ENCODE assay signal across 18 cellular contexts in genomic region chr4:150584198-150584593, GRCh38. TPM values are rescaled to one million over a fixed set of nuclear protein-coding genes. Genes with fewer than 3 reads are reported as not detected.
DNase-seq lines count a peak whose midpoint lies in the region; ATAC-seq and TF ChIP-seq lines count a peak whose summit lies in the region.
"Had no signal": no experiment of that assay in that cellular context is flagged by ENCODE, and none has a peak within 500 bp of the region (broad histone marks: within the 10 kb centered on the region; RNA-seq: fewer than 3 reads in every experiment).

No MANE protein-coding gene starts in this region.

- H3K9ac ChIP-seq in neural progenitor cell = no peak overlapping the region

- H3K9me3 Mint-ChIP-seq in glutamatergic neuron (ENCODE audit: unreplicated experiment) = peaks cover 13% of the 10 kb centered on the region
- H3K9me3 Mint-ChIP-seq in neural progenitor cell = no peaks in the 10 kb centered on the region
- H3K9me3 Mint-ChIP-seq: activated naive CD8-positive, alpha-beta T cell treated with anti-CD3 and anti-CD28 coated beads, Interleukin-2, amount 10 ng/mL, durations not matched to agents 7 days and 5 days had no signal

- no peak for ATAC-seq in HG03439 (IDR thresholded peaks at IDR 0.05; ENCODE audit: unreplicated experiment)
- no peak for ATAC-seq in HG02759 (IDR thresholded peaks at IDR 0.05; ENCODE audit: unreplicated experiment)
- ATAC-seq: A549, T-helper 17 cell had no signal

- peaks cover 8% of the 10 kb centered on the region for H3K4me1 ChIP-seq in ACC112 (ENCODE audit: control insufficient read depth, insufficient read depth, low read length, unreplicated experiment)
- H3K4me1 ChIP-seq in ascending aorta = no peaks in the 10 kb centered on the region
- peaks cover 61% of the 10 kb centered on the region for H3K4me1 ChIP-seq in neural progenitor cell
- H3K4me1 ChIP-seq: A549 had no signal

- H3K4me2 ChIP-seq in neural progenitor cell = peak overlapping the region; percentile 98
- H3K4me2 ChIP-seq: A549 had no signal

- TF ChIP-seq CTCF in ascending aorta (IDR thresholded peaks at IDR 0.05) = no peak
- TF ChIP-seq CTCF in glutamatergic neuron (IDR thresholded peaks at IDR 0.05; ENCODE audit: partially characterized antibody, unreplicated experiment) = no peak
- no peak for TF ChIP-seq CTCF in neural progenitor cell (IDR thresholded peaks at IDR 0.05)

- H3K4me3 ChIP-seq in ACC112 (ENCODE audit: low read depth, low read length) = peak overlapping the region; percentile 78
- peak overlapping the region; percentile 18 to 51 for H3K4me3 ChIP-seq in ascending aorta
- H3K4me3 ChIP-seq in neural progenitor cell = peak overlapping the region; percentile 75
- H3K4me3 ChIP-seq: A549 had no signal

- H3K27me3 ChIP-seq in ACC112 (ENCODE audit: insufficient read depth, low read length) = no peaks in the 10 kb centered on the region
- no peaks in the 10 kb centered on the region for H3K27me3 ChIP-seq in ascending aorta
- H3K27me3 ChIP-seq in neural progenitor cell = peaks cover 48% of the 10 kb centered on the region

- H3K4me1 Mint-ChIP-seq in glutamatergic neuron (ENCODE audit: low read depth, unreplicated experiment) (peaks cover 35% of the 10 kb centered on the region), neural progenitor cell (peaks cover 50% of the 10 kb centered on the region)
- H3K4me1 Mint-ChIP-seq: activated naive CD8-positive, alpha-beta T cell treated with anti-CD3 and anti-CD28 coated beads, Interleukin-2, amount 10 ng/mL, durations not matched to agents 7 days and 5 days; naive B cell had no signal

- H3K9me3 ChIP-seq in ascending aorta (no peaks in the 10 kb centered on the region), neural progenitor cell (ENCODE audit: low read depth) (no peaks in the 10 kb centered on the region)
- H3K9me3 ChIP-seq: A549 had no signal

- peaks cover 50% of the 10 kb centered on the region for H3F3A ChIP-seq in neural progenitor cell (ENCODE audit: low read depth)

- H3K36me3 Mint-ChIP-seq in glutamatergic neuron (ENCODE audit: unreplicated experiment) (no peaks in the 10 kb centered on the region), neural progenitor cell (peaks cover 2% of the 10 kb centered on the region)

- H2AFZ ChIP-seq in ACC112 (ENCODE audit: low read length, unreplicated experiment) (no peak overlapping the region), neural progenitor cell (replicated peaks) (no peak overlapping the region)

- 0 out of 2 replicates have a peak overlapping the region, but pooled peaks have one; percentile 27 for H3K27ac ChIP-seq in ACC112 (ENCODE audit: low read depth, low read length)
- H3K27ac ChIP-seq in ascending aorta = no peak overlapping the region
- H3K27ac ChIP-seq in neural progenitor cell = no peak overlapping the region
- H3K27ac ChIP-seq: A549 had no signal

- H3K36me3 ChIP-seq in ACC112 (ENCODE audit: insufficient read depth, low read length) (0 out of 2 replicates have a peak, but pooled peaks cover 5% of the 10 kb centered on the region), ascending aorta (peaks cover 0 to under 1% of the 10 kb centered on the region in 2 donors), neural progenitor cell (no peaks in the 10 kb centered on the region)

- H3K4me3 Mint-ChIP-seq in glutamatergic neuron (ENCODE audit: unreplicated experiment) (peak overlapping the region; percentile 97), neural progenitor cell (peak overlapping the region; percentile 91)
- H3K4me3 Mint-ChIP-seq: activated naive CD8-positive, alpha-beta T cell treated with anti-CD3 and anti-CD28 coated beads, Interleukin-2, amount 10 ng/mL, durations not matched to agents 7 days and 5 days; naive B cell; T-helper 17 cell had no signal

- H3K27me3 Mint-ChIP-seq in glutamatergic neuron (ENCODE audit: unreplicated experiment) = peaks cover 12% of the 10 kb centered on the region
- peaks cover 48% of the 10 kb centered on the region for H3K27me3 Mint-ChIP-seq in neural progenitor cell (ENCODE audit: insufficient read depth, low read depth)
- H3K27me3 Mint-ChIP-seq: activated naive CD8-positive, alpha-beta T cell treated with anti-CD3 and anti-CD28 coated beads, Interleukin-2, amount 10 ng/mL, durations not matched to agents 7 days and 5 days; naive B cell; T-helper 17 cell had no signal

- H4K20me1 ChIP-seq in neural progenitor cell (ENCODE audit: low read depth) = peaks cover 35% of the 10 kb centered on the region

- intact Hi-C loops in ascending aorta (cut with DNase I) = loop anchor here (5.0 kb wide), 1 partner anchor 287 kb away; no protein-coding TSS in a partner anchor

- H3K27ac Mint-ChIP-seq in glutamatergic neuron (ENCODE audit: unreplicated experiment) (no peak overlapping the region), neural progenitor cell (no peak overlapping the region)
- H3K27ac Mint-ChIP-seq: activated naive CD8-positive, alpha-beta T cell treated with anti-CD3 and anti-CD28 coated beads, Interleukin-2, amount 10 ng/mL, durations not matched to agents 7 days and 5 days; naive B cell; T-helper 17 cell had no signal

- DNase-seq in ascending aorta (ENCODE audit: low spot score in 2 of 2) (no peak), glutamatergic neuron (no peak), neural progenitor cell (ENCODE audit: low spot score) (no peak), AML-193 (lab: John Stamatoyannopoulos, UW) (no peak), NCI-H510A treated with DMSO at 0.1 percent for 48 hours (lab: John Stamatoyannopoulos, UW) (no peak)
- DNase-seq: activated CD4-positive, alpha-beta T cell treated with anti-CD3 and anti-CD28 coated beads for 4 hours; activated naive CD8-positive, alpha-beta T cell treated with anti-CD3 and anti-CD28 coated beads, Interleukin-2, amount 10 ng/mL, durations not matched to agents 7 days and 5 days; foreskin fibroblast; GF-D8; KBM-7; naive B cell; NCI-H526; stimulated activated naive CD4-positive, alpha-beta T cell treated with Interleukin-2 at 50 U/mL for 16 hours; T-helper 17 cell had no signal

- peaks cover 86% of the 10 kb centered on the region for H3K79me2 ChIP-seq in ACC112 (ENCODE audit: control insufficient read depth, insufficient read depth, low read length, unreplicated experiment)
- peaks cover 83% of the 10 kb centered on the region for H3K79me2 ChIP-seq in neural progenitor cell (ENCODE audit: low read depth)

RNA-seq across cellular contexts. Expression of gene MAB21L2, which starts 2.2 kb away (rescaled TPM):
- total RNA-seq in ascending aorta = not detected
- total RNA-seq in glutamatergic neuron (ENCODE audit: unreplicated experiment) = 3.4 TPM
- 38.3 and 42.1 TPM in 2 replicates for total RNA-seq in neural progenitor cell (ENCODE audit: low replicate concordance)
- total RNA-seq: activated naive CD8-positive, alpha-beta T cell treated with anti-CD3 and anti-CD28 coated beads, Interleukin-2, amount 10 ng/mL, durations not matched to agents 7 days and 5 days; T-helper 17 cell had no signal
